ENCODE assay signal across 1 cellular context in genomic region chr12:121814429-121815119, GRCh38.
TF ChIP-seq lines count a peak whose summit lies in the region.

No MANE protein-coding gene starts in this region.

TF ChIP-seq in H1, 55 proteins besides CTCF, POLR2A, EP300 and RAD21:
- TF ChIP-seq EGR1 (IDR thresholded peaks at IDR 0.05; ENCODE audit: borderline replicate concordance, low read depth, low read length): no peak
- TF ChIP-seq NANOG (IDR thresholded peaks at IDR 0.05; ENCODE audit: insufficient read depth, low read depth, low read length, poor library complexity, severe bottlenecking): no peak
- TF ChIP-seq RFX5 (IDR thresholded peaks at IDR 0.05; ENCODE audit: borderline replicate concordance, low read depth, low read length): no peak
- no peak for TF ChIP-seq CHD1 (IDR thresholded peaks at IDR 0.05; ENCODE audit: low read depth, low read length)
- TF ChIP-seq SUZ12 (IDR thresholded peaks at IDR 0.05; ENCODE audit: low read length): no peak
- TF ChIP-seq SAP30 (IDR thresholded peaks at IDR 0.05; ENCODE audit: insufficient read depth, insufficient replicate concordance, low read length): no peak
- TF ChIP-seq BACH1 (IDR thresholded peaks at IDR 0.05; ENCODE audit: low read length): no peak
- TF ChIP-seq CHD2 (IDR thresholded peaks at IDR 0.05; ENCODE audit: low read length): no peak
- no peak for TF ChIP-seq RBBP5 (IDR thresholded peaks at IDR 0.05; ENCODE audit: borderline replicate concordance, low read depth, low read length)
- no peak for TF ChIP-seq SIN3A (conservative IDR thresholded peaks at IDR 0.05 in 1 of 2, IDR thresholded peaks at IDR 0.05 in 1 of 2; ENCODE audit: low read depth in 1 of 2, low read length in 2 of 2)
- no peak for TF ChIP-seq RNF2 (IDR thresholded peaks at IDR 0.05; ENCODE audit: borderline replicate concordance, low read depth, low read length, missing control alignments, poor library complexity, severe bottlenecking)
- TF ChIP-seq FOSL1 (IDR thresholded peaks at IDR 0.05; ENCODE audit: insufficient read depth, low read depth, low read length): no peak
